ENCODE assay signal across 13 cellular contexts in genomic region chr4:94419956-94420355, GRCh38. TPM values are rescaled to one million over a fixed set of nuclear protein-coding genes. Genes with fewer than 3 reads are reported as not detected.
DNase-seq lines count a peak whose midpoint lies in the region; ATAC-seq, FAIRE-seq and TF ChIP-seq lines count a peak whose summit lies in the region.
"Had no signal": no experiment of that assay in that cellular context is flagged by ENCODE, and none has a peak within 500 bp of the region (broad histone marks: within the 10 kb centered on the region; RNA-seq: fewer than 3 reads in every experiment).

No MANE protein-coding gene starts in this region.

- no peaks in the 10 kb centered on the region for H3K36me3 ChIP-seq in mammary epithelial cell (ENCODE audit: insufficient read depth, low read length)
- H3K36me3 ChIP-seq: lower lobe of right lung had no signal

- CTCF ChIA-PET in mammary epithelial cell (lab: Charles Lee; ENCODE audit: low non-redundant PET), result no interaction called here

- intact Hi-C loops in Right ventricle myocardium superior (cut with DNase I) (no loop called here), cardiac septum (cut with DNase I) (no loop called here), mammary epithelial cell (cut with micrococcal nuclease) (no loop called here)

- BruUV-seq in mammary epithelial cell (replicated peaks; lab: Mats Ljungman, UMichigan), result no TSS peak

- in situ Hi-C loops in mammary epithelial cell (cut with MboI; ENCODE audit: low sequenced_read_pairs in 2 of 2), result no loop called here

- no peaks in the 10 kb centered on the region for H4K20me1 ChIP-seq in mammary epithelial cell (ENCODE audit: insufficient read depth, low read length)

- H3K9ac ChIP-seq in mammary epithelial cell (ENCODE audit: insufficient read depth, low read length), result no peak overlapping the region

- peak overlapping the region; percentile 74 for H3K4me2 ChIP-seq in mammary epithelial cell (ENCODE audit: insufficient read depth, low read depth, low read length)

- H2AFZ ChIP-seq in mammary epithelial cell (ENCODE audit: low read depth, low read length), result no peak overlapping the region

- H3K4me3 ChIP-seq in mammary epithelial cell (replicated peaks in 1 of 3; ENCODE audit: insufficient read depth in 1 of 3, low read depth in 2 of 3, low read length in 3 of 3), result peak overlapping the region in 1 of 3 experiments; percentile 13
- H3K4me3 ChIP-seq: lower lobe of right lung had no signal

- no peak overlapping the region for H3K27ac ChIP-seq in mammary epithelial cell (ENCODE audit: insufficient read depth, low read depth, low read length)
- H3K27ac ChIP-seq: lower lobe of right lung had no signal

- WGBS in mammary epithelial cell (ENCODE audit: low coverage, missing lambda C conversion rate), result 30% methylated on average over 3 of the region's 3 CpGs

- dilution Hi-C loops in mammary epithelial cell (cut with HindIII; ENCODE audit: low sequenced_read_pairs), result no loop called here

- ATAC-seq in Right ventricle myocardium superior (ENCODE audit: poor library complexity) (peak; percentile 87), GM21737 (IDR thresholded peaks at IDR 0.05; ENCODE audit: unreplicated experiment) (no peak)
- ATAC-seq: lower lobe of right lung, SK-N-SH treated with all-trans-retinoic acid at 6 μM for 48 hours had no signal

- no peaks in the 10 kb centered on the region for H3K9me3 ChIP-seq in mammary epithelial cell (replicated peaks; ENCODE audit: insufficient read depth, low read length)
- H3K9me3 ChIP-seq: lower lobe of right lung had no signal

- no peak for TF ChIP-seq CTCF in mammary epithelial cell (conservative IDR thresholded peaks at IDR 0.05 in 1 of 2, IDR thresholded peaks at IDR 0.05 in 1 of 2; ENCODE audit: extremely low read depth in 1 of 2, insufficient read depth in 1 of 2, low read depth in 1 of 2, low read length in 2 of 2)

- FAIRE-seq in islet of Langerhans (lab: Jason Lieb, UNC), result peak; percentile 53

- no peak for DNase-seq in Right ventricle myocardium superior
- DNase-seq in cardiac septum (ENCODE audit: low spot score), result no peak
- DNase-seq in mammary epithelial cell, result peak; percentile 80
- DNase-seq in NCI-H524 (lab: John Stamatoyannopoulos, UW), result no peak
- no peak for DNase-seq in dermis blood vessel endothelial cell
- DNase-seq in NK-92 treated with Interleukin-12 subunit alpha and Interleukin-12 subunit beta, amount 100 ng/mL, for 24 hours (lab: John Stamatoyannopoulos, UW), result no peak
- DNase-seq: activated T-cell treated with anti-CD3 and anti-CD28 coated beads, Interleukin-2, amount 50 U/mL, for 48 hours; lower lobe of right lung; NCI-H1417 treated with DMSO at 0.1 percent for 48 hours had no signal

- no peaks in the 10 kb centered on the region for H3K27me3 ChIP-seq in mammary epithelial cell (ENCODE audit: insufficient read depth, low read length)

- no peaks in the 10 kb centered on the region for H3K79me2 ChIP-seq in mammary epithelial cell (ENCODE audit: insufficient read depth, low read length)

- H3K4me1 ChIP-seq in mammary epithelial cell (ENCODE audit: insufficient read depth, low read length), result peaks cover 11% of the 10 kb centered on the region
- H3K4me1 ChIP-seq: lower lobe of right lung had no signal

RNA-seq across cellular contexts. Expression of gene PDLIM5, which starts 31.8 kb away (rescaled TPM):
- total RNA-seq in Right ventricle myocardium superior, result 979 TPM
- 1,256 TPM for total RNA-seq in cardiac septum
- total RNA-seq in mammary epithelial cell, result 100 to 1,000 TPM; 199 to 225 TPM
- 160 TPM for polyA plus RNA-seq in mammary epithelial cell
- 237 TPM for polyA minus RNA-seq in mammary epithelial cell
- total RNA-seq in dermis blood vessel endothelial cell, result 112 and 113 TPM in 2 replicates
- total RNA-seq: G401 had no signal
